30 cellular contexts compared by ENCODE assay signal in the genomic region with DNA sequence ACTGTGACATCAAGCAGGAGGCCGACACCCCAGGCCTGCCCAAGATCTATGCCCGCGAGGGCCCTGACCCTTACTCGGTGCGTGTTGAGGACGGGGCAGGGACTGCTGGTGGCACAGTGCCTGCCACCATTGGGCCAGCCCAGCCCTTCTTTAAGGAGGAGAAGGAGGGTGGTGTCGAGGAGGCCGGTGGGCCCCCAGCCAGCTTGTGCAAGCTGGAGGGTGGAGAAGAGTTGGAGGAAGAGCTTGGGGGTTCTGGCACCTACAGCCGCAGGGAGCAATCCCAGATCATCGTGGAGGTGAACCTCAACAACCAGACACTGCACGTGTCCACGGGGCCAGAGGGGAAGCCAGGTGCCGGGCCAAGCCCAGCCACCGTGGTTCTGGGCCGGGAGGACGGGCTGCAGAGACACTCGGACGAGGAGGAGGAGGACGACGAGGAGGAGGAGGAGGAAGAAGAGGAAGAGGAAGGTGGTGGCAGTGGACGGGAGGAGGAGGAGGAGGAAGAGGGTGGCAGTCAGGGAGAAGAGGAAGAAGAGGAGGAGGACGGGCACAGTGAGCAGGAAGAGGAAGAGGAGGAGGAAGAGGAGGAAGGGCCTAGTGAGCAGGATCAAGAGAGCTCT. TPM values are rescaled to one million over a fixed set of nuclear protein-coding genes. Genes with fewer than 3 reads are reported as not detected.
A peak's percentile ranks its signal among the peaks of the same experiment; 100 is the strongest.
DNase-seq lines count a peak whose midpoint lies in the region; ATAC-seq and TF ChIP-seq lines count a peak whose summit lies in the region.
"Had no signal": no experiment of that assay in that cellular context is flagged by ENCODE, and none has a peak within 500 bp of the region (broad histone marks: within the 10 kb centered on the region; RNA-seq: fewer than 3 reads in every experiment).

No MANE protein-coding gene starts in this region.

- H3K4me3 Mint-ChIP-seq in CD14-positive monocyte, result no peak overlapping the region
- no peak overlapping the region for H3K4me3 Mint-ChIP-seq in dendritic cell treated with granulocyte-macrophage colony-stimulating factor and Interleukin-4, amounts not matched to agents 40 ng/mL and 50 ng/mL, for 4 days
- H3K4me3 Mint-ChIP-seq: endodermal cell; GM23338; memory B cell; stimulated activated effector memory CD8-positive, alpha-beta T cell treated with anti-CD3 and anti-CD28 coated beads, Interleukin-12 subunit alpha, Interleukin-12 subunit beta, amount 100 ng/mL, for 72 hours; T-helper 17 cell had no signal

- peaks cover 20 to 46% of the 10 kb centered on the region in 2 donors for H3K36me3 Mint-ChIP-seq in CD14-positive monocyte
- H3K36me3 Mint-ChIP-seq in dendritic cell treated with granulocyte-macrophage colony-stimulating factor and Interleukin-4, amounts not matched to agents 40 ng/mL and 50 ng/mL, for 4 days (ENCODE audit: low read depth), result peaks cover 64% of the 10 kb centered on the region
- H3K36me3 Mint-ChIP-seq: CD8-positive, alpha-beta memory T cell; memory B cell; stimulated activated effector memory CD8-positive, alpha-beta T cell treated with anti-CD3 and anti-CD28 coated beads, Interleukin-12 subunit alpha, Interleukin-12 subunit beta, amount 100 ng/mL, for 72 hours had no signal

- TF ChIP-seq CTCF in CD14-positive monocyte (IDR thresholded peaks at IDR 0.05) (no peak), psoas muscle (IDR thresholded peaks at IDR 0.05) (no peak)

- no peak for ATAC-seq in psoas muscle
- ATAC-seq: GM23338; stimulated activated effector memory CD8-positive, alpha-beta T cell treated with anti-CD3 and anti-CD28 coated beads, Interleukin-12 subunit alpha, Interleukin-12 subunit beta, amount 100 ng/mL, for 72 hours; T-helper 17 cell had no signal

- no peaks in the 10 kb centered on the region for H3K27me3 ChIP-seq in psoas muscle (ENCODE audit: insufficient read depth in 3 of 3, low read length in 2 of 3)
- H3K27me3 ChIP-seq: esophagus squamous epithelium, testis had no signal

- intact Hi-C loops in CD14-positive monocyte (cut with micrococcal nuclease), result loop anchor here in 1 of 2 donors (10.0 kb wide), 1 partner anchor 74 kb away; the partner anchor contains the start of gene SEC22C
- intact Hi-C loops in dendritic cell treated with granulocyte-macrophage colony-stimulating factor and Interleukin-4, amounts not matched to agents 40 ng/mL and 50 ng/mL, for 4 days (cut with micrococcal nuclease), result no loop called here
- intact Hi-C loops in psoas muscle (cut with DNase I), result loop anchor here in 1 of 2 donors (10.0 kb wide), 1 partner anchor 86 kb away; no protein-coding TSS in a partner anchor

- H3K36me3 ChIP-seq in psoas muscle (ENCODE audit: insufficient read depth in 1 of 2, low read depth in 1 of 2), result peaks cover 0 to 29% of the 10 kb centered on the region in 2 donors

- no peak overlapping the region for H3K4me3 ChIP-seq in psoas muscle
- H3K4me3 ChIP-seq: coronary artery, esophagus squamous epithelium, GM23338, spleen, testis had no signal

- DNase-seq in CD14-positive monocyte (ENCODE audit: low spot score) (no peak), MV-4-11 (lab: John Stamatoyannopoulos, UW) (peak; percentile 8), psoas muscle (no peak), activated gamma-delta T cell (lab: John Stamatoyannopoulos, UW) (no peak), NCI-H1092 (lab: John Stamatoyannopoulos, UW) (no peak), NCI-H69 (lab: John Stamatoyannopoulos, UW) (no peak)
- DNase-seq: activated CD8-positive, alpha-beta memory T cell treated with anti-CD3 and anti-CD28 coated beads for 24 hours; activated naive CD4-positive, alpha-beta T cell; activated T-cell treated with anti-CD3 and anti-CD28 coated beads, Interleukin-2, amount 50 U/mL, for 1 hour; CD8-positive, alpha-beta memory T cell; DMS53; endodermal cell; esophagus squamous epithelium; KBM-7; kidney glomerular epithelial cell; MM.1S; NCI-H1694; NK-92 treated with Interleukin-12 subunit alpha and Interleukin-12 subunit beta, amount 100 ng/mL, for 24 hours; spleen; stimulated activated CD4-positive, alpha-beta T cell treated with anti-CD3 and anti-CD28 coated beads, Interleukin-2, amount 100 ng/mL, for 48 hours; T-helper 17 cell; testis had no signal

- H3K27me3 Mint-ChIP-seq in CD14-positive monocyte (ENCODE audit: low read depth in 3 of 3), result peaks cover 0 to 3% (median 1%) of the 10 kb centered on the region in 3 donors
- H3K27me3 Mint-ChIP-seq in dendritic cell treated with granulocyte-macrophage colony-stimulating factor and Interleukin-4, amounts not matched to agents 40 ng/mL and 50 ng/mL, for 4 days, result no peaks in the 10 kb centered on the region
- H3K27me3 Mint-ChIP-seq: memory B cell, T-helper 17 cell had no signal

- H3K27ac ChIP-seq in psoas muscle, result peak overlapping the region; percentile 98
- H3K27ac ChIP-seq: testis had no signal

- H3K4me1 Mint-ChIP-seq in CD14-positive monocyte, result peaks cover 36% of the 10 kb centered on the region
- peaks cover 45% of the 10 kb centered on the region for H3K4me1 Mint-ChIP-seq in dendritic cell treated with granulocyte-macrophage colony-stimulating factor and Interleukin-4, amounts not matched to agents 40 ng/mL and 50 ng/mL, for 4 days (ENCODE audit: low read depth)

- H3K4me1 ChIP-seq in psoas muscle, result peaks cover 47% of the 10 kb centered on the region

- no peaks in the 10 kb centered on the region for H3K9me3 ChIP-seq in psoas muscle
- H3K9me3 ChIP-seq: esophagus squamous epithelium, spleen, testis had no signal

- H3K27ac Mint-ChIP-seq in CD14-positive monocyte, result peak overlapping the region; percentile 4 to 85 (median 58)
- peak overlapping the region; percentile 44 for H3K27ac Mint-ChIP-seq in dendritic cell treated with granulocyte-macrophage colony-stimulating factor and Interleukin-4, amounts not matched to agents 40 ng/mL and 50 ng/mL, for 4 days
- H3K27ac Mint-ChIP-seq: endodermal cell, GM23338, memory B cell had no signal

- 57 to 66% (median 58%) methylated on average over 21 to 22 of the region's 22 CpGs for WGBS in psoas muscle, 3 donors

- peaks cover 0 to 3% (median 0%) of the 10 kb centered on the region in 7 donors for H3K9me3 Mint-ChIP-seq in CD14-positive monocyte
- no peaks in the 10 kb centered on the region for H3K9me3 Mint-ChIP-seq in dendritic cell treated with granulocyte-macrophage colony-stimulating factor and Interleukin-4, amounts not matched to agents 40 ng/mL and 50 ng/mL, for 4 days
- H3K9me3 Mint-ChIP-seq: CD8-positive, alpha-beta memory T cell; endodermal cell; GM23338; memory B cell; stimulated activated effector memory CD8-positive, alpha-beta T cell treated with anti-CD3 and anti-CD28 coated beads, Interleukin-12 subunit alpha, Interleukin-12 subunit beta, amount 100 ng/mL, for 72 hours had no signal

RNA-seq across cellular contexts. Expression of gene ZBTB47, which starts 5.4 kb away (rescaled TPM):
- polyA plus RNA-seq in CD14-positive monocyte (under 1 TPM; 0.35 to 0.41 TPM), psoas muscle (10 to 100 TPM; 41.6 to 90.3 (median 72.6) TPM)
- 100 to 1,000 TPM in 2 of 4 donors, 10 to 100 TPM in 2; 87.2 to 151 (median 110) TPM for total RNA-seq in psoas muscle
- polyA plus RNA-seq: CD8-positive, alpha-beta memory T cell had no signal

RNA-seq across cellular contexts. Expression of gene KLHL40, which starts 26.5 kb away (rescaled TPM):
- not detected for polyA plus RNA-seq in CD14-positive monocyte
- total RNA-seq in psoas muscle, result 100 to 1,000 TPM; 241 to 923 (median 381) TPM
- polyA plus RNA-seq in psoas muscle, result 100 to 1,000 TPM; 306 to 822 (median 392) TPM
- total RNA-seq: CD8-positive, alpha-beta memory T cell; endodermal cell; esophagus squamous epithelium; GM23338; HT1080; SK-MEL-5; spleen; T-helper 17 cell had no signal
- polyA plus RNA-seq: CD8-positive, alpha-beta memory T cell; GM23338 had no signal

RNA-seq across cellular contexts. Expression of gene HHATL, which starts 43.7 kb away (rescaled TPM):
- not detected for polyA plus RNA-seq in CD14-positive monocyte
- total RNA-seq in psoas muscle, result 100 to 1,000 TPM; 157 to 276 (median 212) TPM
- polyA plus RNA-seq in psoas muscle, result 100 to 1,000 TPM in 1 of 3 donors, 10 to 100 TPM in 2; 37.0 to 188 (median 50.4) TPM
- total RNA-seq: CD8-positive, alpha-beta memory T cell; endodermal cell; esophagus squamous epithelium; frontal cortex; GM23338; HT1080; SK-MEL-5; spleen; T-helper 17 cell had no signal
- polyA plus RNA-seq: CD8-positive, alpha-beta memory T cell; GM23338 had no signal

RNA-seq across cellular contexts. Expression of gene NKTR, which starts 58.4 kb away (rescaled TPM):
- polyA plus RNA-seq in CD14-positive monocyte (1 to 10 TPM; 2.6 to 5.8 TPM), psoas muscle (10 to 100 TPM in 2 of 3 donors, 1 to 10 TPM in 1; 9.0 to 14.1 (median 11.1) TPM)
- 10 to 100 TPM; 12.9 to 23.0 (median 17.6) TPM for total RNA-seq in psoas muscle

Comparison
In these comparisons a context has a peak if more than half of its experiments do, and no peak if none do; other contexts are left out.
1. RNA of gene ZBTB47, which starts 5.4 kb away (polyA plus RNA-seq): 41.6 to 90.3 TPM in psoas muscle; 0.35 to 0.41 TPM in CD14-positive monocyte; every median in the first group is over 10 times any median in the second.
2. RNA of gene KLHL40, which starts 26.5 kb away (polyA plus RNA-seq): 306 to 822 TPM in psoas muscle; not detected in CD14-positive monocyte; every median in the first group is over 100 times any median in the second.
3. RNA of gene HHATL, which starts 43.7 kb away (polyA plus RNA-seq): 37.0 to 188 TPM in psoas muscle; not detected in CD14-positive monocyte; every median in the first group is over 10 times any median in the second.